9 cellular contexts compared by ENCODE assay signal in genomic region chr1:184892116-184892515, GRCh38.
DNase-seq lines count a peak whose midpoint lies in the region; ATAC-seq and TF ChIP-seq lines count a peak whose summit lies in the region.
"Had no signal": no experiment of that assay in that cellular context is flagged by ENCODE, and none has a peak within 500 bp of the region (broad histone marks: within the 10 kb centered on the region; RNA-seq: fewer than 3 reads in every experiment).

No MANE protein-coding gene starts in this region.

- peak overlapping the region; percentile 88 for H3K27ac Mint-ChIP-seq in activated CD8-positive, alpha-beta memory T cell treated with anti-CD3 and anti-CD28 coated beads, Interleukin-2, amount 10 ng/mL, durations not matched to agents 7 days and 5 days
- peak overlapping the region in 2 of 3 donors; percentile 8 to 71 for H3K27ac Mint-ChIP-seq in IgD-negative memory B cell

- H3K4me2 ChIP-seq in neuronal stem cell (ENCODE audit: insufficient read depth, low read length, poor library complexity, severe bottlenecking) = no peak overlapping the region

- no peak overlapping the region for H2BK15ac ChIP-seq in neuronal stem cell (ENCODE audit: low read length)

- H3K9ac ChIP-seq in neuronal stem cell (ENCODE audit: low read depth, low read length, poor library complexity) = no peak overlapping the region

- H3K9me3 ChIP-seq in psoas muscle (no peaks in the 10 kb centered on the region), neuronal stem cell (replicated peaks in 1 of 2; ENCODE audit: control insufficient read depth in 2 of 2, insufficient read depth in 1 of 2, low read depth in 1 of 2, low read length in 2 of 2) (no peaks in the 10 kb centered on the region)

- H2AFZ ChIP-seq in neuronal stem cell (ENCODE audit: low read length) = no peak overlapping the region

- no peak overlapping the region for H2BK5ac ChIP-seq in neuronal stem cell (ENCODE audit: low read length)

- peak overlapping the region; percentile 72 for H3K27ac ChIP-seq in psoas muscle
- no peak overlapping the region for H3K27ac ChIP-seq in neuronal stem cell (replicated peaks; ENCODE audit: low read length)

- H3K27me3 ChIP-seq in psoas muscle (ENCODE audit: insufficient read depth in 3 of 3, low read length in 2 of 3) (no peaks in the 10 kb centered on the region), neuronal stem cell (ENCODE audit: control insufficient read depth in 3 of 3, insufficient read depth in 3 of 3, low read depth in 1 of 3, low read length in 3 of 3) (no peaks in the 10 kb centered on the region)

- no peak overlapping the region for H2BK120ac ChIP-seq in neuronal stem cell (ENCODE audit: low read depth, low read length)

- intact Hi-C loops in psoas muscle (cut with DNase I) = loop anchor here in 1 of 2 donors (5.0 kb wide), 2 partner anchors 65 to 80 kb away; partner anchors contain the start of gene NIBAN1

- TF ChIP-seq CTCF in psoas muscle (IDR thresholded peaks at IDR 0.05) = no peak

- H3K36me3 ChIP-seq in psoas muscle (ENCODE audit: insufficient read depth in 1 of 2, low read depth in 1 of 2) = peaks cover 0 to 2% of the 10 kb centered on the region in 2 donors
- no peaks in the 10 kb centered on the region for H3K36me3 ChIP-seq in neuronal stem cell (replicated peaks in 1 of 2; ENCODE audit: control insufficient read depth in 2 of 2, insufficient read depth in 2 of 2, low read length in 2 of 2)

- no peak overlapping the region for H4K8ac ChIP-seq in neuronal stem cell (ENCODE audit: low read depth, low read length)

- H3K4me1 ChIP-seq in psoas muscle (peaks cover 50% of the 10 kb centered on the region), neuronal stem cell (ENCODE audit: control insufficient read depth in 2 of 2, insufficient read depth in 1 of 2, low read depth in 1 of 2, low read length in 2 of 2) (no peaks in the 10 kb centered on the region)

- H3K14ac ChIP-seq in neuronal stem cell (ENCODE audit: low read length) = no peak overlapping the region

- H3K4me3 Mint-ChIP-seq in activated CD8-positive, alpha-beta memory T cell treated with anti-CD3 and anti-CD28 coated beads, Interleukin-2, amount 10 ng/mL, durations not matched to agents 7 days and 5 days = peak overlapping the region; percentile 38
- H3K4me3 Mint-ChIP-seq in IgD-negative memory B cell = peak overlapping the region in 1 of 4 donors; percentile 67

- no peak overlapping the region for H3K23ac ChIP-seq in neuronal stem cell (ENCODE audit: low read depth, low read length, poor library complexity)

- no peak overlapping the region for H4K91ac ChIP-seq in neuronal stem cell (ENCODE audit: low read depth, low read length, poor library complexity)

- H3K27me3 Mint-ChIP-seq in activated CD8-positive, alpha-beta memory T cell treated with anti-CD3 and anti-CD28 coated beads, Interleukin-2, amount 10 ng/mL, durations not matched to agents 7 days and 5 days = no peaks in the 10 kb centered on the region
- H3K27me3 Mint-ChIP-seq in IgD-negative memory B cell = no peaks in the 10 kb centered on the region

- no peak overlapping the region for H3K4me3 ChIP-seq in psoas muscle
- no peak overlapping the region for H3K4me3 ChIP-seq in neuronal stem cell (ENCODE audit: low read length in 2 of 2)

- no peak overlapping the region for H2AK5ac ChIP-seq in neuronal stem cell (ENCODE audit: low read depth, low read length)

- peaks cover 63% of the 10 kb centered on the region for H3K36me3 Mint-ChIP-seq in activated CD8-positive, alpha-beta memory T cell treated with anti-CD3 and anti-CD28 coated beads, Interleukin-2, amount 10 ng/mL, durations not matched to agents 7 days and 5 days
- peaks cover 9% of the 10 kb centered on the region for H3K36me3 Mint-ChIP-seq in IgD-negative memory B cell

- no peak overlapping the region for H3K4ac ChIP-seq in neuronal stem cell (ENCODE audit: low read length)

- H3K79me1 ChIP-seq in neuronal stem cell (ENCODE audit: low read depth, low read length) = no peaks in the 10 kb centered on the region

- no peak overlapping the region for H2BK12ac ChIP-seq in neuronal stem cell (ENCODE audit: low read length)

- ATAC-seq in activated CD8-positive, alpha-beta memory T cell treated with anti-CD3 and anti-CD28 coated beads, Interleukin-2, amount 10 ng/mL, durations not matched to agents 7 days and 5 days = peak; percentile 84
- peak in 1 of 4 donors; percentile 19 for ATAC-seq in psoas muscle

- DNase-seq in activated CD8-positive, alpha-beta memory T cell treated with anti-CD3 and anti-CD28 coated beads, Interleukin-2, amount 10 ng/mL, durations not matched to agents 7 days and 5 days = peak; percentile 69
- no peak for DNase-seq in activated CD8-positive, alpha-beta memory T cell treated with anti-CD3 and anti-CD28 coated beads for 24 hours
- DNase-seq in HCEC 1CT = peak; percentile 42
- no peak for DNase-seq in psoas muscle
- DNase-seq in NCI-H2196 treated with DMSO at 0.1 percent for 48 hours (lab: John Stamatoyannopoulos, UW; ENCODE audit: unreplicated experiment) = no peak
- DNase-seq in NCI-H82 (lab: John Stamatoyannopoulos, UW) = no peak
- DNase-seq in neuronal stem cell (ENCODE audit: low spot score) = no peak
- DNase-seq: nucleus accumbens had no signal

- peaks cover 2% of the 10 kb centered on the region for H3K9me3 Mint-ChIP-seq in activated CD8-positive, alpha-beta memory T cell treated with anti-CD3 and anti-CD28 coated beads, Interleukin-2, amount 10 ng/mL, durations not matched to agents 7 days and 5 days (ENCODE audit: low read depth)
- no peaks in the 10 kb centered on the region for H3K9me3 Mint-ChIP-seq in IgD-negative memory B cell

- H3K18ac ChIP-seq in neuronal stem cell (ENCODE audit: low read length) = no peak overlapping the region

- peaks cover 64% of the 10 kb centered on the region for H3K4me1 Mint-ChIP-seq in activated CD8-positive, alpha-beta memory T cell treated with anti-CD3 and anti-CD28 coated beads, Interleukin-2, amount 10 ng/mL, durations not matched to agents 7 days and 5 days
- peaks cover 10 to 16% (median 16%) of the 10 kb centered on the region in 3 donors for H3K4me1 Mint-ChIP-seq in IgD-negative memory B cell

- 88 to 92% (median 90%) methylated on average over 4 of the region's 4 CpGs for WGBS in psoas muscle, 3 donors
- no CpG with 5 or more reads among the region's 4 CpGs for WGBS in neuronal stem cell (ENCODE audit: extremely low coverage in 2 of 2, insufficient read length in 2 of 2, insufficient replicate concordance in 1 of 2), 2 donors

- CTCF ChIA-PET in activated CD8-positive, alpha-beta memory T cell treated with anti-CD3 and anti-CD28 coated beads, Interleukin-2, amount 10 ng/mL, durations not matched to agents 7 days and 5 days (lab: Charles Lee) = interaction anchor here (0.7 to 2.0 kb wide), 10 partner anchors 21 to 139 kb away, joined by 3 to 8 read pairs (median 4); partner anchors contain the start of gene NIBAN1

Comparison
In these comparisons a context has a peak if more than half of its experiments do, and no peak if none do; other contexts are left out.
1. DNase-seq: peak in activated CD8-positive, alpha-beta memory T cell treated with anti-CD3 and anti-CD28 coated beads, Interleukin-2, amount 10 ng/mL, durations not matched to agents 7 days and 5 days (single experiment) and HCEC 1CT (single experiment); none in activated CD8-positive, alpha-beta memory T cell treated with anti-CD3 and anti-CD28 coated beads for 24 hours (single experiment), psoas muscle (0 of 2), NCI-H2196 treated with DMSO at 0.1 percent for 48 hours (single experiment), NCI-H82 (single experiment) and neuronal stem cell (single experiment).